8 cellular contexts compared by ENCODE assay signal in the genomic region with DNA sequence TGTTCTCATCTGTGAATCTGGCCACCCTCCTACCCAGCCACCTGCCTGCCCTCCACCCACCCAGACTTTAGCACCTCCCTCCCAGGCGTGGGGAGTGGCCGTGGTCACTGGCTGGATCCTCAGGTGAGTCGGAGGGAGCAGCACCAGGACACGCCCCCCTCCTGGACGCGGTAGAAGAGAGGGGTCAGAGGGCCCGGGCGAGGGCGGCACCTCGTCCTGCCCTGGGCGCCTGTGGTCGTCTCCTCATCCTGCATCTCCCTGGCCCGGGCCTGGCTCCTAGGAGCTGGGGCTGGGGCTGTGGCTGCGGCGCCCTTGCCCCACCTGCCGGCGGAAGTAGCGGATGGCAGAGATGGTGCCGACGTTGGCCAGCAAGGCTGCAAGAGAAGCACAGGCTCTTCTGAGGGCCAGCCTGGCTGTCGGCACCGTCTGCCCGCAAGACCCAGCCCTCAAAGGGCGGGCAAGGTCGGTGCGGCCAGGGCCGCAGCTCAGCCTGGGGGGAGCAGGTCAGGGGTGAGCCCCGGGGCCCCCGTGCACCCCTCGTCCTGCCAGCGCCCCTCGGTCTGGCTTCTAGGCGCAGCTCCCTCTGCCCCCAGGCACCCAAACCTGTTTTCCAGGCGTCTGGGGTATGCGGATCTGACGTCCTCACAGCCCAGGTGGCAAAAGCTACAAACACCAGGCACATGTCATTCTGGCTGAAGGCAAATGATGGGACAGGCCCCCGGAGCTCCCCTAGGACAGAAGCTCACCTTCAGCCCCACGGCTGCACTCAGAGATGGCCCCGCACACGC. TPM values are rescaled to one million over a fixed set of nuclear protein-coding genes. Genes with fewer than 3 reads are reported as not detected.
DNase-seq lines count a peak whose midpoint lies in the region; ATAC-seq and TF ChIP-seq lines count a peak whose summit lies in the region.

No MANE protein-coding gene starts in this region.

- WGBS in mesendoderm (ENCODE audit: extremely low coverage, insufficient coverage, low lambda C conversion rate) = no CpG with 5 or more reads among the region's 40 CpGs

- no peaks in the 10 kb centered on the region for H3K79me1 ChIP-seq in mesendoderm (ENCODE audit: low read length)

- H3K27me3 ChIP-seq in BE2C (peaks cover 23% of the 10 kb centered on the region), mesendoderm (ENCODE audit: insufficient read depth, low read length, poor library complexity) (no peaks in the 10 kb centered on the region)

- H3K56ac ChIP-seq in mesendoderm (ENCODE audit: low read length) = peak overlapping the region; percentile 30

- no peak overlapping the region for H3K23ac ChIP-seq in mesendoderm (ENCODE audit: low read length)

- H4K5ac ChIP-seq in mesendoderm (ENCODE audit: low read length) = no peak overlapping the region

- no peak overlapping the region for H2BK5ac ChIP-seq in mesendoderm (ENCODE audit: low read length)

- peak; percentile 64 for TF ChIP-seq CTCF in BE2C (IDR thresholded peaks at IDR 0.05; ENCODE audit: low read depth, low read length)
- TF ChIP-seq CTCF in VCaP (conservative IDR thresholded peaks at IDR 0.05) = peak; percentile 68
- peak; percentile 62 for TF ChIP-seq CTCF in choroid plexus epithelial cell (conservative IDR thresholded peaks at IDR 0.05; ENCODE audit: low read depth, low read length)

- H3K4me3 ChIP-seq in BE2C (ENCODE audit: low read depth, low read length) (peak overlapping the region; percentile 49), choroid plexus epithelial cell (ENCODE audit: low read depth, low read length) (no peak overlapping the region), mesendoderm (ENCODE audit: low read length) (no peak overlapping the region)

- no peak overlapping the region for H2AK5ac ChIP-seq in mesendoderm (ENCODE audit: low read length)

- DNase-seq in BE2C (peak; percentile 87), NCI-H128 (lab: John Stamatoyannopoulos, UW; ENCODE audit: unreplicated experiment) (peak; percentile 49), choroid plexus epithelial cell (ENCODE audit: low read depth) (peak; percentile 42), mesendoderm (peak; percentile 89)
- DNase-seq in stimulated activated naive CD8-positive, alpha-beta T cell treated with anti-CD3 and anti-CD28 coated beads, Interleukin-15, Interleukin-2, amounts not matched to agents 100 U/mL and 50 U/mL, for 24 hours = peak; percentile 60

- H3K4ac ChIP-seq in mesendoderm (ENCODE audit: low read depth, low read length) = no peak overlapping the region

- H3K4me1 ChIP-seq in BE2C (no peaks in the 10 kb centered on the region; the same call in 1 of the 2 replicates), mesendoderm (ENCODE audit: control insufficient read depth, low read depth, low read length) (no peaks in the 10 kb centered on the region)

- no peak overlapping the region for H4K8ac ChIP-seq in mesendoderm (ENCODE audit: low read depth, low read length)

- H3K9me3 ChIP-seq in BE2C = no peaks in the 10 kb centered on the region

- ATAC-seq in GM18867 (IDR thresholded peaks at IDR 0.05; ENCODE audit: unreplicated experiment) = peak; percentile 55
- ATAC-seq in stimulated activated naive CD8-positive, alpha-beta T cell treated with anti-CD3 and anti-CD28 coated beads, Interleukin-15, Interleukin-2, amounts not matched to agents 100 U/mL and 50 U/mL, for 24 hours = peak; percentile 56
- no peak for ATAC-seq in HG03139 (IDR thresholded peaks at IDR 0.05; ENCODE audit: unreplicated experiment)

- no peak overlapping the region for H3K18ac ChIP-seq in mesendoderm (ENCODE audit: low read length)

- no peaks in the 10 kb centered on the region for H3K79me2 ChIP-seq in mesendoderm (ENCODE audit: control insufficient read depth, insufficient read depth, low read length)

- H3K36me3 ChIP-seq in BE2C = no peaks in the 10 kb centered on the region
- no peaks in the 10 kb centered on the region for H3K36me3 ChIP-seq in mesendoderm (ENCODE audit: control insufficient read depth, insufficient read depth, low read length)

- H3K27ac ChIP-seq in VCaP (peak overlapping the region; percentile 91), mesendoderm (ENCODE audit: low read depth, low read length) (no peak overlapping the region)

- H2BK15ac ChIP-seq in mesendoderm (replicated peaks; ENCODE audit: low read depth) = no peak overlapping the region

- peak overlapping the region; percentile 56 for H3K4me2 ChIP-seq in mesendoderm (ENCODE audit: low read length)

- H3K9ac ChIP-seq in mesendoderm (ENCODE audit: low read length) = no peak overlapping the region

- H2BK120ac ChIP-seq in mesendoderm (ENCODE audit: low read depth, low read length) = no peak overlapping the region

RNA-seq across cellular contexts. Expression of a gene that starts 5.8 kb away (rescaled TPM):
- polyA plus RNA-seq in BE2C (2012; ENCODE audit: insufficient read depth, insufficient read length, low read depth) = not detected
- not detected for polyA plus RNA-seq in mesendoderm (2013, experiment 1 of 2)
- polyA plus RNA-seq in mesendoderm (2013, experiment 2 of 2) = not detected

RNA-seq across cellular contexts. Expression of a gene that starts 9.8 kb away (rescaled TPM):
- not detected for polyA plus RNA-seq in BE2C (2012; ENCODE audit: insufficient read depth, insufficient read length, low read depth)
- polyA plus RNA-seq in mesendoderm (2013, experiment 1 of 2) = 0.20 TPM
- polyA plus RNA-seq in mesendoderm (2013, experiment 2 of 2) = 0.28 TPM

RNA-seq across cellular contexts. Expression of a gene that starts 15.7 kb away (rescaled TPM):
- polyA plus RNA-seq in BE2C (2012; ENCODE audit: insufficient read depth, insufficient read length, low read depth) = 127 TPM
- polyA plus RNA-seq in mesendoderm (2013, experiment 1 of 2) = 10.4 TPM
- polyA plus RNA-seq in mesendoderm (2013, experiment 2 of 2) = 10.3 TPM

RNA-seq across cellular contexts. Expression of a gene that starts 17.0 kb away (rescaled TPM):
- polyA plus RNA-seq in BE2C (2012; ENCODE audit: insufficient read depth, insufficient read length, low read depth) = 253 TPM
- polyA plus RNA-seq in mesendoderm (2013, experiment 1 of 2) = 80.8 TPM
- 79.8 TPM for polyA plus RNA-seq in mesendoderm (2013, experiment 2 of 2)

RNA-seq across cellular contexts. Expression of a gene that starts 23.8 kb away (rescaled TPM):
- 0.99 TPM for polyA plus RNA-seq in BE2C (2012; ENCODE audit: insufficient read depth, insufficient read length, low read depth)
- polyA plus RNA-seq in mesendoderm (2013, experiment 1 of 2) = 0.27 TPM
- 0.34 TPM for polyA plus RNA-seq in mesendoderm (2013, experiment 2 of 2)
